In the genomic region with DNA sequence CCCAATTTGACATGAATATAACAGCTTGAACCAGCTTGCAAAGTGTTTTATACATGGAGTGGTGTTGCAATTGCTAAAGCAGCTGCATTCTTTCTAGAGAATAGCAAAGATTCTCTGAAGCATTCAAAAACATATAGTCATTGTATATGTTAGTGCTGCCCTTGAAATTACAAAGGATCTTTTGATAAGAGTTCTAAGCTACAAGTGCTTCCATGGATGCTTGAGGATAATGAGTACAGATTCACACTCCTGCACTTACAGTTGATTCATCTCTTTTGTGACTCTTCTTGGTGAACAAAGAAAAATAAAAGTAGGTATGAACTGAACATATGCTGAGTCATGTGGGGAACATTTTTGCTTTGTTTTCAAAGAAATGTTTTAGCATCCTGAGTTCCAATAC, we compare ENCODE assay signal across 15 cellular contexts.
DNase-seq lines count a peak whose midpoint lies in the region; ATAC-seq and TF ChIP-seq lines count a peak whose summit lies in the region.
"Had no signal": no experiment of that assay in that cellular context is flagged by ENCODE, and none has a peak within 500 bp of the region (broad histone marks: within the 10 kb centered on the region; RNA-seq: fewer than 3 reads in every experiment).

No MANE protein-coding gene starts in this region.

- peak; percentile 11 for DNase-seq in AG08396 (ENCODE audit: low spot score)
- peak; percentile 19 for DNase-seq in HPDE6-E6E7 (ENCODE audit: extremely low spot score)
- peak; percentile 50 for DNase-seq in astrocyte of the hippocampus (ENCODE audit: low read depth, low spot score)
- peak; percentile 84 to 92 for DNase-seq in foreskin keratinocyte
- no peak for DNase-seq in vagina (ENCODE audit: extremely low spot score in 2 of 2)
- DNase-seq in left lobe of liver (ENCODE audit: low spot score) = no peak
- DNase-seq: activated CD4-positive, CD25-positive, alpha-beta regulatory T cell; activated naive CD4-positive, alpha-beta T cell treated with anti-CD3 and anti-CD28 coated beads, Interleukin-2, amount 10 ng/mL, durations not matched to agents 7 days and 5 days; mucosa of descending colon; psoas muscle; stimulated activated CD4-positive, alpha-beta T cell treated with anti-CD3 and anti-CD28 coated beads, Interleukin-2, amount 100 ng/mL, for 48 hours had no signal

- intact Hi-C loops in vagina (cut with DNase I) = no loop called here

- ATAC-seq in foreskin keratinocyte = peak; percentile 93
- ATAC-seq in HG02588 (IDR thresholded peaks at IDR 0.05; ENCODE audit: unreplicated experiment) = no peak
- ATAC-seq in left lobe of liver = no peak
- ATAC-seq in HG03342 (IDR thresholded peaks at IDR 0.05; ENCODE audit: unreplicated experiment) = no peak
- ATAC-seq: GM23338, mucosa of descending colon, psoas muscle had no signal

- TF ChIP-seq CTCF in foreskin keratinocyte (conservative IDR thresholded peaks at IDR 0.05) (no peak), vagina (IDR thresholded peaks at IDR 0.05) (no peak)

- no peak for TF ChIP-seq POLR2A in vagina (IDR thresholded peaks at IDR 0.05)

- H3K36me3 ChIP-seq in vagina = no peaks in the 10 kb centered on the region
- H3K36me3 ChIP-seq: BLaER1 treated with 17β-estradiol and CSF1 and Interleukin-3, amounts not matched to agents 10 nM and 100 nM had no signal

- H3K27me3 ChIP-seq in foreskin keratinocyte (no peaks in the 10 kb centered on the region), vagina (no peaks in the 10 kb centered on the region)
- H3K27me3 ChIP-seq: BLaER1 treated with 17β-estradiol and CSF1 and Interleukin-3, amounts not matched to agents 10 nM and 100 nM had no signal

- H3K4me1 ChIP-seq in foreskin keratinocyte (peaks cover 4% of the 10 kb centered on the region), vagina (peaks cover 6% of the 10 kb centered on the region)
- H3K4me1 ChIP-seq: psoas muscle had no signal

- H3K4me3 ChIP-seq in vagina = no peak overlapping the region
- H3K4me3 ChIP-seq: BLaER1 treated with 17β-estradiol and CSF1 and Interleukin-3, amounts not matched to agents 10 nM and 100 nM; GM23338; mucosa of descending colon; psoas muscle had no signal

- H3K9me3 ChIP-seq in vagina = peaks cover 3% of the 10 kb centered on the region
- H3K9me3 ChIP-seq: mucosa of descending colon, psoas muscle had no signal

- no peak overlapping the region for H3K27ac ChIP-seq in foreskin keratinocyte
- H3K27ac ChIP-seq in vagina = no peak overlapping the region
- H3K27ac ChIP-seq: BLaER1 treated with 17β-estradiol and CSF1 and Interleukin-3, amounts not matched to agents 10 nM and 100 nM; psoas muscle had no signal

Comparison
In these comparisons a context has a peak if more than half of its experiments do, and no peak if none do; other contexts are left out.
1. DNase-seq: peak in AG08396 (single experiment), HPDE6-E6E7 (single experiment), astrocyte of the hippocampus (single experiment) and foreskin keratinocyte (2 of 2); none in vagina (0 of 2) and left lobe of liver (single experiment).